ENCODE assay signal across 8 cellular contexts in the genomic region with DNA sequence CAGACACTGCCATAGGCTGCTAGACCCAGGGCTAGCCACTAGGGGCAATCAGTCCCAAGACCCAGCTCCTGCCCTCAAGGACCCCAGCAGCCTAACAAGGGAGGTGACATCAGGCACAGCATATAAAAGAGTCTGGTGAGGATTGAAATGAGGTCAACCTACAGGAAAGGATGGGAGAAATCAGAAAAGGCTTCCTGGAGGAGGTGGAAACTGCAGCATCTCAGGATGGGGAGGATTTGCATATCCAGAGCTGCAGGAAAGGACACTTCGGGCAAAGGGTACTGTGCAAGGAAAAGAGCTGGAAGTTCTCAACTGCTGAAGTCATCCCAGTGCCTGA.
DNase-seq lines count a peak whose midpoint lies in the region; ATAC-seq and TF ChIP-seq lines count a peak whose summit lies in the region.

No MANE protein-coding gene starts in this region.

- H3K27ac ChIP-seq in iPS-20b (ENCODE audit: low read length) (no peak overlapping the region), stomach smooth muscle (ENCODE audit: low read length) (peak overlapping the region; percentile 37)

- TF ChIP-seq CTCF in GM12874 (IDR thresholded peaks at IDR 0.05; ENCODE audit: insufficient read depth, low read depth, low read length): peak; percentile 83

- H3K4me1 ChIP-seq in iPS-20b (ENCODE audit: insufficient read depth, low read length) (peaks cover 6% of the 10 kb centered on the region), stomach smooth muscle (ENCODE audit: control insufficient read depth, insufficient read depth, low read length) (peaks cover 61% of the 10 kb centered on the region)

- H3K4me3 ChIP-seq in iPS-20b (ENCODE audit: low read length) (no peak overlapping the region), stomach smooth muscle (ENCODE audit: low read length in 2 of 2) (no peak overlapping the region)

- peak; percentile 67 for DNase-seq in AG20443 (ENCODE audit: low spot score)
- peak; percentile 4 for DNase-seq in NCI-H1694 treated with DMSO at 0.1 percent for 48 hours (lab: John Stamatoyannopoulos, UW)
- peak; percentile 56 to 60 for DNase-seq in activated T-cell treated with anti-CD3 and anti-CD28 coated beads, Interleukin-2, amount 50 U/mL, for 48 hours
- no peak for DNase-seq in T1000 (lab: John Stamatoyannopoulos, UW)

- H3K9ac ChIP-seq in iPS-20b (ENCODE audit: low read depth, low read length) (peak overlapping the region; percentile 8; the same call in 1 of the 2 replicates), stomach smooth muscle (ENCODE audit: low read length in 2 of 2) (no peak overlapping the region)

- ATAC-seq in GM21526 (IDR thresholded peaks at IDR 0.05; ENCODE audit: low FRiP score, unreplicated experiment): no peak

- no peaks in the 10 kb centered on the region for H3K9me3 ChIP-seq in iPS-20b (ENCODE audit: insufficient read depth, low read depth, low read length)
- no peaks in the 10 kb centered on the region for H3K9me3 ChIP-seq in stomach smooth muscle (ENCODE audit: control insufficient read depth in 2 of 2, low read length in 2 of 2)

- H3K27me3 ChIP-seq in iPS-20b (ENCODE audit: insufficient read depth, low read length): no peaks in the 10 kb centered on the region
- H3K27me3 ChIP-seq in stomach smooth muscle (ENCODE audit: control insufficient read depth in 1 of 2, insufficient read depth in 2 of 2, low read length in 2 of 2): no peaks in the 10 kb centered on the region

- H3K36me3 ChIP-seq in iPS-20b (ENCODE audit: insufficient read depth, low read depth, low read length) (peaks cover 24% of the 10 kb centered on the region), stomach smooth muscle (ENCODE audit: control insufficient read depth in 2 of 2, insufficient read depth in 2 of 2, low read length in 2 of 2) (peaks cover 16 to 31% of the 10 kb centered on the region in 2 donors)
